ENCODE assay signal across 19 cellular contexts in genomic region chr4:39324446-39324845, GRCh38. TPM values are rescaled to one million over a fixed set of nuclear protein-coding genes. Genes with fewer than 3 reads are reported as not detected.
A peak's percentile ranks its signal among the peaks of the same experiment; 100 is the strongest.
DNase-seq lines count a peak whose midpoint lies in the region; ATAC-seq and TF ChIP-seq lines count a peak whose summit lies in the region.
"Had no signal": no experiment of that assay in that cellular context is flagged by ENCODE, and none has a peak within 500 bp of the region (broad histone marks: within the 10 kb centered on the region; RNA-seq: fewer than 3 reads in every experiment).

No MANE protein-coding gene starts in this region.

- H3K4me3 ChIP-seq in endodermal cell (ENCODE audit: low read length) = peak overlapping the region; percentile 32
- H3K4me3 ChIP-seq: GM23338, K562 had no signal

- intact Hi-C loops in left colon (cut with DNase I, micrococcal nuclease) = no loop called here

- no peaks in the 10 kb centered on the region for H3K9me3 Mint-ChIP-seq in endodermal cell
- H3K9me3 Mint-ChIP-seq: GM23338 had no signal

- DNase-seq in Ammon's horn (ENCODE audit: low spot score) (peak; percentile 49), endodermal cell (no peak), left colon (no peak), pons (ENCODE audit: low spot score) (peak; percentile 96), T-helper 1 cell (no peak), KBM-7 (no peak), NCI-H2107 treated with DMSO at 0.1 percent for 48 hours (lab: John Stamatoyannopoulos, UW; ENCODE audit: unreplicated experiment) (no peak)
- DNase-seq: GF-D8; NCI-H1048; NCI-H146; NCI-H2081 treated with DMSO at 0.1 percent for 48 hours; NCI-H345; NCI-H69; NK-92 treated with Interleukin-12 subunit alpha and Interleukin-12 subunit beta, amount 100 ng/mL, for 24 hours; PC-3 had no signal

- H3K9me3 ChIP-seq in endodermal cell (ENCODE audit: control insufficient read depth, low read length) = no peaks in the 10 kb centered on the region

- in situ Hi-C loops in KBM-7 (cut with MboI; ENCODE audit: low pct_unique_long_range_greater_than_20kb, low sequenced_read_pairs) = no loop called here

- no peaks in the 10 kb centered on the region for H3K27me3 Mint-ChIP-seq in endodermal cell (ENCODE audit: insufficient read depth)

- ATAC-seq in left colon (peak; percentile 44), HG03108 (IDR thresholded peaks at IDR 0.05; ENCODE audit: unreplicated experiment) (no peak)
- ATAC-seq: GM23338, K562, PC-3 had no signal

- no peak for TF ChIP-seq CTCF in endodermal cell (conservative IDR thresholded peaks at IDR 0.05)

- no peak overlapping the region for H3K9ac ChIP-seq in endodermal cell (ENCODE audit: extremely low read depth, low read length, poor library complexity, severe bottlenecking)

- no peak overlapping the region for H3K27ac ChIP-seq in endodermal cell (ENCODE audit: low read depth, low read length)
- H3K27ac ChIP-seq: HL-60 had no signal

- no peaks in the 10 kb centered on the region for H3K27me3 ChIP-seq in endodermal cell (ENCODE audit: control insufficient read depth, insufficient read depth, low read length, poor library complexity, severe bottlenecking)

- H3K36me3 ChIP-seq in endodermal cell (ENCODE audit: control insufficient read depth, insufficient read depth, low read length) = peaks cover 55% of the 10 kb centered on the region

- peaks cover 5% of the 10 kb centered on the region for H3K4me1 ChIP-seq in endodermal cell (ENCODE audit: control insufficient read depth, insufficient read depth, low read length)

- peaks cover 22% of the 10 kb centered on the region for H3K4me1 Mint-ChIP-seq in endodermal cell
- H3K4me1 Mint-ChIP-seq: GM23338 had no signal

- 86% methylated on average over 2 of the region's 2 CpGs; no CpG with 5 or more reads in 1 of the 2 experiments for WGBS in endodermal cell (ENCODE audit: insufficient coverage in 1 of 2, insufficient read length in 1 of 2), 2 experiments

- H3K36me3 Mint-ChIP-seq in endodermal cell (ENCODE audit: low read depth) = peaks cover 48% of the 10 kb centered on the region

- no peak overlapping the region for H3K4me3 Mint-ChIP-seq in endodermal cell
- H3K4me3 Mint-ChIP-seq: GM23338 had no signal

- H3K27ac Mint-ChIP-seq in endodermal cell = no peak overlapping the region
- H3K27ac Mint-ChIP-seq: GM23338 had no signal

RNA-seq across cellular contexts. Expression of gene RFC1, which starts 41.7 kb away (rescaled TPM):
- 10 to 100 TPM; 56.4 to 57.0 TPM for total RNA-seq in endodermal cell
- 48.7 TPM for polyA plus RNA-seq in endodermal cell (2013, experiment 1 of 2)
- 51.5 TPM for polyA plus RNA-seq in endodermal cell (2013, experiment 2 of 2)
- total RNA-seq in left colon = 10 to 100 TPM; 24.0 to 25.2 TPM

Comparison
In these comparisons a context has a peak if more than half of its experiments do, and no peak if none do; other contexts are left out.
1. DNase-seq: peak in Ammon's horn (single experiment) and pons (single experiment); none in endodermal cell (single experiment), left colon (0 of 2), T-helper 1 cell (0 of 5), KBM-7 (single experiment) and NCI-H2107 treated with DMSO at 0.1 percent for 48 hours (single experiment).